In genomic region chr6:168157272-168158007, GRCh38 we compare ENCODE assay signal across 11 cellular contexts.
DNase-seq lines count a peak whose midpoint lies in the region; ATAC-seq and TF ChIP-seq lines count a peak whose summit lies in the region.
"Had no signal": no experiment of that assay in that cellular context is flagged by ENCODE, and none has a peak within 500 bp of the region (broad histone marks: within the 10 kb centered on the region; RNA-seq: fewer than 3 reads in every experiment).

No MANE protein-coding gene starts in this region.

- H3K27ac Mint-ChIP-seq in activated CD4-positive, alpha-beta T cell treated with anti-CD3 and anti-CD28 coated beads for 36 hours: no peak overlapping the region
- H3K27ac Mint-ChIP-seq in activated CD8-positive, alpha-beta memory T cell treated with anti-CD3 and anti-CD28 coated beads, Interleukin-2, amount 10 ng/mL, durations not matched to agents 7 days and 5 days: no peak overlapping the region

- no peaks in the 10 kb centered on the region for H3K36me3 Mint-ChIP-seq in activated CD4-positive, alpha-beta T cell treated with anti-CD3 and anti-CD28 coated beads for 36 hours (ENCODE audit: low read depth)
- no peaks in the 10 kb centered on the region for H3K36me3 Mint-ChIP-seq in activated CD8-positive, alpha-beta memory T cell treated with anti-CD3 and anti-CD28 coated beads, Interleukin-2, amount 10 ng/mL, durations not matched to agents 7 days and 5 days

- peaks cover 14% of the 10 kb centered on the region for H3K27me3 Mint-ChIP-seq in activated CD4-positive, alpha-beta T cell treated with anti-CD3 and anti-CD28 coated beads for 36 hours
- no peaks in the 10 kb centered on the region for H3K27me3 Mint-ChIP-seq in activated CD8-positive, alpha-beta memory T cell treated with anti-CD3 and anti-CD28 coated beads, Interleukin-2, amount 10 ng/mL, durations not matched to agents 7 days and 5 days

- in situ Hi-C loops in transverse colon (cut with MboI; ENCODE audit: low pct_ligation_motif_present in 1 of 4, low pct_unique_long_range_greater_than_20kb in 1 of 4, low sequenced_read_pairs in 3 of 4): loop anchor here in 2 of 4 donors (10.0 to 25.0 kb wide), 3 partner anchors 197 to 730 kb away; no protein-coding TSS in a partner anchor

- no peaks in the 10 kb centered on the region for H3K9me3 ChIP-seq in transverse colon
- H3K9me3 ChIP-seq: BE2C had no signal

- H3K27me3 ChIP-seq in kidney epithelial cell (ENCODE audit: control insufficient read depth, insufficient read depth, low read length) (no peaks in the 10 kb centered on the region), transverse colon (no peaks in the 10 kb centered on the region)
- H3K27me3 ChIP-seq: BE2C had no signal

- peak overlapping the region; percentile 54 to 78 (median 64) for H3K27ac ChIP-seq in transverse colon

- H3K4me3 ChIP-seq in kidney epithelial cell (ENCODE audit: low read depth, low read length) (no peak overlapping the region), transverse colon (no peak overlapping the region)

- intact Hi-C loops in activated CD4-positive, alpha-beta T cell treated with anti-CD3 and anti-CD28 coated beads for 36 hours (cut with DNase I, micrococcal nuclease): no loop called here
- intact Hi-C loops in transverse colon (cut with DNase I; ENCODE audit: low total_unique reads): no loop called here

- TF ChIP-seq CTCF in kidney epithelial cell (IDR thresholded peaks at IDR 0.05; ENCODE audit: insufficient read depth, low read length, poor library complexity, severe bottlenecking) (no peak), transverse colon (IDR thresholded peaks at IDR 0.05) (no peak)

- H3K36me3 ChIP-seq in kidney epithelial cell (ENCODE audit: control insufficient read depth, insufficient read depth, low read length) (no peaks in the 10 kb centered on the region), transverse colon (no peaks in the 10 kb centered on the region)
- H3K36me3 ChIP-seq: BE2C had no signal

- 38 to 47% methylated on average over 7 to 17 of the region's 17 CpGs for WGBS in transverse colon (ENCODE audit: low coverage in 1 of 2), 2 donors

- no peaks in the 10 kb centered on the region for H3K4me1 Mint-ChIP-seq in activated CD4-positive, alpha-beta T cell treated with anti-CD3 and anti-CD28 coated beads for 36 hours
- H3K4me1 Mint-ChIP-seq in activated CD8-positive, alpha-beta memory T cell treated with anti-CD3 and anti-CD28 coated beads, Interleukin-2, amount 10 ng/mL, durations not matched to agents 7 days and 5 days: no peaks in the 10 kb centered on the region

- TF ChIP-seq POLR2A in transverse colon (IDR thresholded peaks at IDR 0.05): no peak

- POLR2A ChIA-PET in activated CD4-positive, alpha-beta T cell treated with anti-CD3 and anti-CD28 coated beads for 36 hours (lab: Charles Lee): interaction anchor here (0.6 kb wide), 1 partner anchor 597 kb away, joined by 5 read pairs; no protein-coding TSS in a partner anchor

- H3K4me1 ChIP-seq in transverse colon: peaks cover 10 to 63% (median 28%) of the 10 kb centered on the region in 4 donors

- peak; percentile 81 for ATAC-seq in activated CD4-positive, alpha-beta T cell treated with anti-CD3 and anti-CD28 coated beads for 36 hours
- no peak for ATAC-seq in activated CD8-positive, alpha-beta memory T cell treated with anti-CD3 and anti-CD28 coated beads, Interleukin-2, amount 10 ng/mL, durations not matched to agents 7 days and 5 days
- ATAC-seq in HG02571 (IDR thresholded peaks at IDR 0.05; ENCODE audit: unreplicated experiment): no peak
- ATAC-seq in HG03280 (IDR thresholded peaks at IDR 0.05; ENCODE audit: unreplicated experiment): no peak

- no peak overlapping the region for H3K4me3 Mint-ChIP-seq in activated CD4-positive, alpha-beta T cell treated with anti-CD3 and anti-CD28 coated beads for 36 hours
- H3K4me3 Mint-ChIP-seq in activated CD8-positive, alpha-beta memory T cell treated with anti-CD3 and anti-CD28 coated beads, Interleukin-2, amount 10 ng/mL, durations not matched to agents 7 days and 5 days: no peak overlapping the region
- H3K4me3 Mint-ChIP-seq: neural crest cell had no signal

- H3K9me3 Mint-ChIP-seq in activated CD4-positive, alpha-beta T cell treated with anti-CD3 and anti-CD28 coated beads for 36 hours (ENCODE audit: low read depth): no peaks in the 10 kb centered on the region
- no peaks in the 10 kb centered on the region for H3K9me3 Mint-ChIP-seq in activated CD8-positive, alpha-beta memory T cell treated with anti-CD3 and anti-CD28 coated beads, Interleukin-2, amount 10 ng/mL, durations not matched to agents 7 days and 5 days (ENCODE audit: low read depth)
- H3K9me3 Mint-ChIP-seq: neural crest cell had no signal

- CTCF ChIA-PET in activated CD4-positive, alpha-beta T cell treated with anti-CD3 and anti-CD28 coated beads for 36 hours (lab: Charles Lee): interaction anchor here (0.8 kb wide), 1 partner anchor 74 kb away, joined by 4 read pairs; no protein-coding TSS in a partner anchor
- CTCF ChIA-PET in activated CD8-positive, alpha-beta memory T cell treated with anti-CD3 and anti-CD28 coated beads, Interleukin-2, amount 10 ng/mL, durations not matched to agents 7 days and 5 days (lab: Charles Lee): no interaction called here

- peak; percentile 68 for TF ChIP-seq EP300 in transverse colon (IDR thresholded peaks at IDR 0.05; ENCODE audit: low read depth)

- DNase-seq in activated CD4-positive, alpha-beta T cell treated with anti-CD3 and anti-CD28 coated beads for 36 hours: peak; percentile 16
- no peak for DNase-seq in activated CD4-positive, alpha-beta T cell treated with anti-CD3 and anti-CD28 coated beads for 48 hours
- DNase-seq in activated CD8-positive, alpha-beta memory T cell treated with anti-CD3 and anti-CD28 coated beads, Interleukin-2, amount 10 ng/mL, durations not matched to agents 7 days and 5 days: peak; percentile 28
- peak; percentile 60 for DNase-seq in kidney epithelial cell (ENCODE audit: low read depth)
- no peak for DNase-seq in transverse colon
- DNase-seq in NK-92 (lab: John Stamatoyannopoulos, UW; ENCODE audit: unreplicated experiment): no peak
- DNase-seq: BE2C, NCI-H526 treated with DMSO at 0.1 percent for 48 hours had no signal

Comparison
In these comparisons a context has a peak if more than half of its experiments do, and no peak if none do; other contexts are left out.
1. DNase-seq: peak in activated CD4-positive, alpha-beta T cell treated with anti-CD3 and anti-CD28 coated beads for 36 hours (single experiment), activated CD8-positive, alpha-beta memory T cell treated with anti-CD3 and anti-CD28 coated beads, Interleukin-2, amount 10 ng/mL, durations not matched to agents 7 days and 5 days (single experiment) and kidney epithelial cell (single experiment); none in activated CD4-positive, alpha-beta T cell treated with anti-CD3 and anti-CD28 coated beads for 48 hours (single experiment), transverse colon (single experiment) and NK-92 (single experiment).